ENCODE assay signal across 27 cellular contexts in genomic region chr6:50635429-50635828, GRCh38.
"Had no signal": no experiment of that assay in that cellular context is flagged by ENCODE, and none has a peak within 500 bp of the region (broad histone marks: within the 10 kb centered on the region; RNA-seq: fewer than 3 reads in every experiment).

No MANE protein-coding gene starts in this region.

- FAIRE-seq: urothelium cell line had no signal

- H3K4me1 ChIP-seq: stomach, suprapubic skin, testis, thyroid gland, tibial artery, tibial nerve, transverse colon, upper lobe of left lung, upper lobe of right lung, uterus, vagina had no signal

- H3K27ac ChIP-seq: stomach, suprapubic skin, testis, thoracic aorta, thyroid gland, tibial artery, tibial nerve, transverse colon, upper lobe of left lung, upper lobe of right lung, uterus, vagina had no signal

- DNase-seq: stimulated activated CD4-positive, alpha-beta T cell treated with anti-CD3 and anti-CD28 coated beads, Interleukin-2, amount 100 ng/mL, for 48 hours; stimulated activated CD4-positive, alpha-beta T cell treated with anti-CD3 and anti-CD28 coated beads, Interleukin-4, amount 100 ng/mL, for 1 hour; stimulated activated CD4-positive, alpha-beta T cell treated with anti-CD3 and anti-CD28 coated beads, Interleukin-4, amount 100 ng/mL, for 24 hours; stimulated activated CD4-positive, alpha-beta T cell treated with anti-CD3 and anti-CD28 coated beads, Interleukin-4, amount 100 ng/mL, for 4 hours; stimulated activated CD8-positive, alpha-beta memory T cell treated with anti-CD3 and anti-CD28 coated beads, Interleukin-4, amount 100 ng/mL, for 48 hours; stimulated activated naive B cell treated with anti-CD40 and anti-IgM and Interleukin-4, amounts not matched to agents 10 μg/mL and 1 μg/mL and 100 μg/mL, for 72 hours; stimulated activated naive CD4-positive, alpha-beta T cell; stimulated activated naive CD4-positive, alpha-beta T cell treated with Interleukin-2 at 50 U/mL for 16 hours; stimulated activated naive CD8-positive, alpha-beta T cell treated with anti-CD3 and anti-CD28 coated beads, Interleukin-15, amount 100 ng/mL, for 72 hours; stimulated activated naive CD8-positive, alpha-beta T cell treated with anti-CD3 and anti-CD28 coated beads, Interleukin-15, Interleukin-2, amounts not matched to agents 100 U/mL and 50 U/mL, for 24 hours; stomach; substantia nigra; testis; thyroid gland; tibial artery; transverse colon; trophoblast cell; upper lobe of left lung; upper lobe of right lung; uterus had no signal

- H3K4me3 ChIP-seq: stomach, suprapubic skin, testis, thoracic aorta, thyroid gland, tibial artery, tibial nerve, transverse colon, upper lobe of left lung, upper lobe of right lung, uterus, vagina had no signal

- H3K36me3 ChIP-seq: stomach, suprapubic skin, thoracic aorta, thyroid gland, tibial artery, tibial nerve, transverse colon, upper lobe of left lung, upper lobe of right lung, uterus, vagina had no signal

- ATAC-seq: stimulated activated effector memory CD8-positive, alpha-beta T cell treated with anti-CD3 and anti-CD28 coated beads, Interleukin-12 subunit alpha, Interleukin-12 subunit beta, amount 100 ng/mL, for 72 hours; stimulated activated memory B cell treated with anti-CD40 and anti-IgM and Interleukin-4, amounts not matched to agents 10 μg/mL and 1 μg/mL and 100 μg/mL, for 72 hours; stimulated activated naive B cell treated with anti-CD40 and anti-IgM and Interleukin-4, amounts not matched to agents 10 μg/mL and 1 μg/mL and 100 μg/mL, for 72 hours; stimulated activated naive CD8-positive, alpha-beta T cell treated with anti-CD3 and anti-CD28 coated beads, Interleukin-15, amount 100 ng/mL, for 72 hours; stimulated activated naive CD8-positive, alpha-beta T cell treated with anti-CD3 and anti-CD28 coated beads, Interleukin-15, Interleukin-2, amounts not matched to agents 100 U/mL and 50 U/mL, for 24 hours; upper lobe of right lung had no signal

- H3K9me3 ChIP-seq: stomach, suprapubic skin, testis, thoracic aorta, thyroid gland, tibial artery, tibial nerve, transverse colon, upper lobe of left lung, upper lobe of right lung, uterus, vagina had no signal

- H3K27me3 ChIP-seq: stomach, suprapubic skin, testis, thyroid gland, tibial artery, tibial nerve, transverse colon, upper lobe of left lung, upper lobe of right lung, uterus, vagina had no signal
